ENCODE assay signal across 26 cellular contexts in the genomic region with DNA sequence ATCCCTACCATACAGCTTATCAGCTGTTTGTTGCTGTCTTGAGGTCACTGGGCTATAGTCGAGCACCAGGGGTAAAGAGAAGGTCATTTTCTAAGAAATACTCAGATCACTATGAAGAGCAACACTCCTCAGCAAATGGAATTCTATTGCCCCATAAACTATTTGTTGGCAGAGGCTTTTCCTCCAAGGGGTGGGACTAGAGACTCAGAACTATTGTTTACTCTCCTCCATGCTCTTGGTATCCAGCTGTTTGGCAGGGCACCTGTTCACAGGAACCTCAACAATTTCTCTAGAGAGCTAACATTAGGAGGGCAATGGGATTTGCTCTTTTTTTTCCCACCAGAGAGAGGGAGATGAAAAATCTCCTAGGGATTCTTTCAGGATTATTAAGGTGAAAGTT.
"Had no signal": no experiment of that assay in that cellular context is flagged by ENCODE, and none has a peak within 500 bp of the region (broad histone marks: within the 10 kb centered on the region; RNA-seq: fewer than 3 reads in every experiment).

No MANE protein-coding gene starts in this region.

- H3K27ac ChIP-seq: SK-N-MC had no signal

- H3K4me3 ChIP-seq: SK-N-MC had no signal

- ATAC-seq: activated CD8-positive, alpha-beta memory T cell treated with anti-CD3 and anti-CD28 coated beads, Interleukin-2, amount 10 ng/mL, durations not matched to agents 7 days and 5 days; activated naive CD8-positive, alpha-beta T cell treated with anti-CD3 and anti-CD28 coated beads, Interleukin-2, amount 50 U/mL, for 24 hours; Panc1; Right ventricle myocardium inferior; T-cell had no signal

- DNase-seq: activated B cell treated with CpG ODN at 0.5 μM for 24 hours; activated CD4-positive, alpha-beta T cell treated with anti-CD3 and anti-CD28 coated beads for 1 hour; activated CD4-positive, alpha-beta T cell treated with anti-CD3 and anti-CD28 coated beads, Interleukin-2, amount 10 ng/mL, durations not matched to agents 24 days and 14 days; activated CD4-positive, alpha-beta T cell treated with anti-CD3 and anti-CD28 coated beads, Interleukin-2, amount 50 U/mL, for 48 hours; activated CD8-positive, alpha-beta memory T cell treated with anti-CD3 and anti-CD28 coated beads, Interleukin-2, amount 10 ng/mL, durations not matched to agents 7 days and 5 days; activated effector memory CD4-positive, alpha-beta T cell treated with Interleukin-2 at 50 U/mL for 16 hours; activated naive CD4-positive, alpha-beta T cell; activated naive CD8-positive, alpha-beta T cell treated with anti-CD3 and anti-CD28 coated beads, Interleukin-2, amount 50 U/mL, for 24 hours; activated T-cell treated with anti-CD3 and anti-CD28 coated beads, Interleukin-2, amount 50 U/mL, for 24 hours; amniotic stem cell; Kasumi-1; KBM-7; NCI-H146; NCI-H187 treated with DMSO at 0.1 percent for 48 hours; NCI-H2081 treated with DMSO at 0.1 percent for 48 hours; NCI-H524 treated with DMSO at 0.1 percent for 48 hours; NCI-H82; NK-92 treated with Interleukin-12 subunit alpha and Interleukin-12 subunit beta, amount 100 ng/mL, for 24 hours; OCI-M1; RPMI8226; T-cell; T-helper 2 cell; T1000 had no signal
